Comparison of ENCODE assay signal across 21 cellular contexts in genomic region chr7:87702326-87702725, GRCh38.
DNase-seq lines count a peak whose midpoint lies in the region; ATAC-seq and TF ChIP-seq lines count a peak whose summit lies in the region.
"Had no signal": no experiment of that assay in that cellular context is flagged by ENCODE, and none has a peak within 500 bp of the region (broad histone marks: within the 10 kb centered on the region; RNA-seq: fewer than 3 reads in every experiment).

No MANE protein-coding gene starts in this region.

- H3K27me3 ChIP-seq in aorta (ENCODE audit: control insufficient read depth in 1 of 2, insufficient read depth in 2 of 2, low read length in 1 of 2) (no peaks in the 10 kb centered on the region), A673 (replicated peaks; ENCODE audit: insufficient read depth, low read depth, low read length, poor library complexity) (no peaks in the 10 kb centered on the region)

- no peaks in the 10 kb centered on the region for H3K36me3 ChIP-seq in aorta (ENCODE audit: control insufficient read depth in 1 of 2, insufficient read depth in 2 of 2, low read length in 1 of 2)
- H3K36me3 ChIP-seq in A673 (ENCODE audit: insufficient read depth, low read length, poor library complexity, severe bottlenecking): no peaks in the 10 kb centered on the region

- WGBS in aorta, 2 donors: 59 to 70% methylated on average over 3 of the region's 3 CpGs

- H3K27ac ChIP-seq in aorta (ENCODE audit: low read depth in 1 of 2, low read length in 2 of 2): no peak overlapping the region
- no peak overlapping the region for H3K27ac ChIP-seq in A673 (ENCODE audit: low read depth, low read length, poor library complexity, severe bottlenecking)
- H3K27ac ChIP-seq: SK-N-MC had no signal

- peak; percentile 11 for DNase-seq in AG20443 (ENCODE audit: low spot score)
- peak; percentile 57 for DNase-seq in HT1080 (ENCODE audit: low read depth)
- peak; percentile 17 for DNase-seq in amniotic epithelial cell (ENCODE audit: low read depth)
- peak; percentile 8 for DNase-seq in fibroblast of the aortic adventitia (ENCODE audit: low read depth)
- DNase-seq in aorta: no peak
- no peak for DNase-seq in NCI-H1092 treated with DMSO at 0.1 percent for 48 hours (lab: John Stamatoyannopoulos, UW)
- DNase-seq in NCI-H1105 (lab: John Stamatoyannopoulos, UW): no peak
- no peak for DNase-seq in A673 (ENCODE audit: low spot score)
- DNase-seq: activated CD4-positive, alpha-beta T cell treated with anti-CD3 and anti-CD28 coated beads for 36 hours; activated gamma-delta T cell; CD4-positive, alpha-beta T cell; H7; head of caudate nucleus; KBM-7; NCI-H1105 treated with DMSO at 0.1 percent for 48 hours; NCI-H82; right cardiac atrium had no signal

- no peaks in the 10 kb centered on the region for H3K9me3 ChIP-seq in aorta (ENCODE audit: control insufficient read depth, low read length)
- no peaks in the 10 kb centered on the region for H3K9me3 ChIP-seq in A673 (ENCODE audit: low read depth, low read length, poor library complexity, severe bottlenecking)

- CTCF ChIA-PET in A673 (lab: Charles Lee): no interaction called here

- POLR2A ChIA-PET in A673 (lab: Charles Lee; ENCODE audit: low non-redundant PET): no interaction called here

- H3K4me3 ChIP-seq in fibroblast of the aortic adventitia (ENCODE audit: low read depth, low read length) (no peak overlapping the region), aorta (ENCODE audit: low read length in 2 of 2) (no peak overlapping the region), A673 (ENCODE audit: low read depth, low read length, poor library complexity, severe bottlenecking) (no peak overlapping the region)
- H3K4me3 ChIP-seq: lung, SK-N-MC had no signal

- ATAC-seq in aorta (ENCODE audit: low FRiP score): no peak
- ATAC-seq: activated CD4-positive, alpha-beta T cell treated with anti-CD3 and anti-CD28 coated beads for 36 hours; esophagus mucosa; right cardiac atrium; stimulated activated memory B cell treated with anti-CD40 and anti-IgM and Interleukin-4, amounts not matched to agents 10 μg/mL and 1 μg/mL and 100 μg/mL, for 72 hours had no signal

- no peak for TF ChIP-seq CTCF in fibroblast of the aortic adventitia (IDR thresholded peaks at IDR 0.05; ENCODE audit: insufficient read depth, low read length)
- no peak for TF ChIP-seq CTCF in A673 (conservative IDR thresholded peaks at IDR 0.05; ENCODE audit: low read depth, low read length)

- intact Hi-C loops in aorta (cut with DNase I): no loop called here
- intact Hi-C loops in A673 (cut with micrococcal nuclease; ENCODE audit: unreplicated experiment): no loop called here

- H3K4me1 ChIP-seq in aorta (ENCODE audit: control insufficient read depth in 1 of 2, insufficient read depth in 2 of 2, low read length in 2 of 2) (no peaks in the 10 kb centered on the region), A673 (ENCODE audit: insufficient read depth, low read length, poor library complexity, severe bottlenecking) (no peaks in the 10 kb centered on the region)

- no TSS peak for BruUV-seq in A673 (replicated peaks; lab: Mats Ljungman, UMichigan)

Comparison
In these comparisons a context has a peak if more than half of its experiments do, and no peak if none do; other contexts are left out.
1. DNase-seq: peak in AG20443 (single experiment), HT1080 (single experiment), amniotic epithelial cell (single experiment) and fibroblast of the aortic adventitia (single experiment); none in aorta (0 of 2), NCI-H1092 treated with DMSO at 0.1 percent for 48 hours (single experiment), NCI-H1105 (single experiment) and A673 (single experiment).